In genomic region chr16:46554435-46554834, GRCh38 we compare ENCODE assay signal across 8 cellular contexts.
DNase-seq lines count a peak whose midpoint lies in the region; ATAC-seq, FAIRE-seq and TF ChIP-seq lines count a peak whose summit lies in the region.
"Not testable (repeated sequence)": the region's sequence is repeated elsewhere in the genome, so short reads cannot be mapped to it uniquely, and the experiment has no call there.

No MANE protein-coding gene starts in this region.

- not testable (repeated sequence) for H3K4ac ChIP-seq in H1 (replicated peaks; ENCODE audit: insufficient read length, low read depth, low read length)

- not testable (repeated sequence) for H2AK5ac ChIP-seq in H1 (ENCODE audit: low read depth, low read length)

- not testable (repeated sequence) for TF ChIP-seq POLR2A in A549 (IDR thresholded peaks at IDR 0.05; ENCODE audit: low read length); H1 (IDR thresholded peaks at IDR 0.05; ENCODE audit: control extremely low read depth in 1 of 2, low read depth in 2 of 2, low read length in 2 of 2)

- intact Hi-C loops in left colon (cut with DNase I, micrococcal nuclease) = not testable (repeated sequence)

- H4K5ac ChIP-seq in H1 (ENCODE audit: insufficient read length, low read depth, low read length) = not testable (repeated sequence)

- not testable (repeated sequence) for H3K4me1 ChIP-seq in A549; H1 (replicated peaks in 1 of 4; ENCODE audit: control insufficient read depth in 3 of 4, insufficient read depth in 4 of 4, low read length in 3 of 4); smooth muscle cell (ENCODE audit: low read depth)

- H3F3A ChIP-seq in smooth muscle cell (ENCODE audit: low read depth) = not testable (repeated sequence)

- not testable (repeated sequence) for H2BK12ac ChIP-seq in H1 (ENCODE audit: low read depth, low read length)

- not testable (repeated sequence) for H4K8ac ChIP-seq in H1 (ENCODE audit: extremely low read depth, insufficient read depth, low read length)

- CTCF ChIA-PET in A549 (lab: Yijun Ruan, JAX) = interaction anchor here (0.6 to 10.7 kb wide), 16 partner anchors 8 to 75 kb away, joined by 3 to 117 read pairs (median 4); partner anchors contain the start of gene SHCBP1
- CTCF ChIA-PET in H1 (lab: Charles Lee; ENCODE audit: partially characterized antibody) = interaction anchor here (0.8 to 2.2 kb wide), 9 partner anchors 12 to 201 kb away, joined by 3 to 6 read pairs (median 4); no protein-coding TSS in a partner anchor

- not testable (repeated sequence) for H2BK15ac ChIP-seq in H1 (ENCODE audit: low read length)

- H4K91ac ChIP-seq in H1 (replicated peaks; ENCODE audit: insufficient read length, low read length) = not testable (repeated sequence)

- H3K9me3 ChIP-seq in A549; MG63; H1 (ENCODE audit: insufficient read depth in 2 of 2, low read depth in 1 of 2, low read length in 1 of 2); smooth muscle cell (replicated peaks; ENCODE audit: low read depth): not testable (repeated sequence)

- not testable (repeated sequence) for H3K4me3 ChIP-seq in A549; MG63; H1 (ENCODE audit: extremely low read depth in 1 of 4, insufficient read depth in 2 of 4, low read depth in 3 of 4, low read length in 4 of 4); smooth muscle cell

- not testable (repeated sequence) for TF ChIP-seq EP300 in A549 (IDR thresholded peaks at IDR 0.05); H1 (IDR thresholded peaks at IDR 0.05; ENCODE audit: borderline replicate concordance in 1 of 2, low read depth in 2 of 2, low read length in 2 of 2)

- not testable (repeated sequence) for H3K9ac ChIP-seq in H1 (replicated peaks in 1 of 4; ENCODE audit: extremely low read depth in 1 of 4, low read depth in 3 of 4, low read length in 3 of 4); smooth muscle cell (ENCODE audit: low read depth)

- not testable (repeated sequence) for H3K79me2 ChIP-seq in H1 (ENCODE audit: control insufficient read depth in 1 of 2, insufficient read depth in 2 of 2, low read length in 2 of 2); smooth muscle cell (ENCODE audit: low read depth)

- H2BK5ac ChIP-seq in H1 (ENCODE audit: low read depth, low read length) = not testable (repeated sequence)

- TF ChIP-seq RAD21 in A549 (conservative IDR thresholded peaks at IDR 0.05 in 1 of 2, IDR thresholded peaks at IDR 0.05 in 1 of 2) (peak; percentile 69 to 82), H1 (IDR thresholded peaks at IDR 0.05 in 1 of 2, conservative IDR thresholded peaks at IDR 0.05 in 1 of 2; ENCODE audit: low read depth in 2 of 2, low read length in 2 of 2) (peak; percentile 78 to 81)

- H3K27me3 ChIP-seq in MG63; H1 (replicated peaks in 1 of 4; ENCODE audit: control insufficient read depth in 3 of 4, extremely low read depth in 1 of 4, insufficient read depth in 3 of 4, low read length in 3 of 4); smooth muscle cell (ENCODE audit: low read depth): not testable (repeated sequence)

- H3K14ac ChIP-seq in H1 (ENCODE audit: insufficient read length) = not testable (repeated sequence)

- peak overlapping the region; percentile 66 for H3K4me2 ChIP-seq in A549
- 0 out of 4 replicates have a peak overlapping the region, but pooled peaks of 1 of the 2 experiments have one; percentile 14 for H3K4me2 ChIP-seq in H1 (ENCODE audit: insufficient read depth in 1 of 2, low read depth in 2 of 2, low read length in 2 of 2)
- H3K4me2 ChIP-seq in smooth muscle cell = peak overlapping the region; percentile 83

- H2BK20ac ChIP-seq in H1 (ENCODE audit: low read length) = not testable (repeated sequence)

- H3K79me1 ChIP-seq in H1 (ENCODE audit: low read depth, low read length) = not testable (repeated sequence)

- H3K18ac ChIP-seq in H1 (ENCODE audit: extremely low read depth, low read length) = not testable (repeated sequence)

- not testable (repeated sequence) for H3K27ac ChIP-seq in A549; H1 (ENCODE audit: low read depth, low read length); smooth muscle cell (ENCODE audit: low read depth)

- POLR2A ChIA-PET in A549 (lab: Yijun Ruan, JAX); H1 (lab: Charles Lee; ENCODE audit: partially characterized antibody): not testable (repeated sequence)

- 21% methylated on average over 14 of the region's 14 CpGs for WGBS in A549 (ENCODE audit: missing lambda C conversion rate)
- 26% methylated on average over 14 of the region's 14 CpGs; no CpG with 5 or more reads in 1 of the 2 experiments for WGBS in H1 (ENCODE audit: extremely low coverage in 1 of 2, insufficient coverage in 1 of 2, insufficient read length in 1 of 2, insufficient replicate concordance in 2 of 2, low coverage in 1 of 2, low lambda C conversion rate in 2 of 2, missing lambda C conversion rate in 1 of 2), 2 experiments
- WGBS in smooth muscle cell (ENCODE audit: low lambda C conversion rate) = 17% methylated on average over 14 of the region's 14 CpGs

- not testable (repeated sequence) for FAIRE-seq in A549 (lab: Jason Lieb, UNC)
- FAIRE-seq in H1 (lab: Jason Lieb, UNC) = peak; percentile 32

- peak; percentile 83 to 90 for ATAC-seq in A549
- ATAC-seq in left colon = not testable (repeated sequence)

- H4K20me1 ChIP-seq in H1 (replicated peaks in 1 of 2; ENCODE audit: control insufficient read depth in 1 of 2, insufficient read depth in 2 of 2, low read length in 2 of 2); smooth muscle cell (ENCODE audit: low read depth): not testable (repeated sequence)

- TF ChIP-seq CTCF in A549 (IDR thresholded peaks at IDR 0.05) (peak; percentile 67), GM12873 (IDR thresholded peaks at IDR 0.05; ENCODE audit: insufficient read depth, low read depth, low read length, missing control alignments) (peak; percentile 77), H1 (IDR thresholded peaks at IDR 0.05; ENCODE audit: control extremely low read depth in 1 of 3, insufficient read depth in 1 of 3, low read depth in 1 of 3, low read length in 3 of 3) (peak; percentile 75 to 82 (median 79)), smooth muscle cell (IDR thresholded peaks at IDR 0.05; ENCODE audit: borderline replicate concordance, insufficient read depth, poor library complexity, severe bottlenecking) (peak; percentile 84)

- not testable (repeated sequence) for H3K23ac ChIP-seq in H1 (ENCODE audit: insufficient read length)

- H2BK120ac ChIP-seq in H1 (replicated peaks; ENCODE audit: low read depth, low read length) = not testable (repeated sequence)

- not testable (repeated sequence) for H3K36me3 ChIP-seq in MG63; H1 (ENCODE audit: control insufficient read depth in 2 of 4, insufficient read depth in 4 of 4, low read length in 3 of 4); smooth muscle cell (ENCODE audit: low read depth)

- H3K56ac ChIP-seq in H1 (replicated peaks; ENCODE audit: insufficient read length, low read depth, low read length) = not testable (repeated sequence)

- H3K23me2 ChIP-seq in H1 (ENCODE audit: low read depth, low read length) = not testable (repeated sequence)

- DNase-seq in A549 (ENCODE audit: low read depth in 1 of 2, low spot score in 1 of 2) (peak; percentile 7 to 77), MG63 (peak; percentile 76), RKO (ENCODE audit: low spot score) (peak; percentile 80), H1 (ENCODE audit: low read depth in 1 of 2, low spot score in 2 of 2) (peak in 1 of 2 experiments; percentile 76), left colon (peak; percentile 30 to 62)
- DNase-seq in activated CD8-positive, alpha-beta memory T cell treated with anti-CD3 and anti-CD28 coated beads, Interleukin-2, amount 50 U/mL, for 48 hours = peak; percentile 70
- not testable (repeated sequence) for DNase-seq in smooth muscle cell (lab: John Stamatoyannopoulos, UW; ENCODE audit: unreplicated experiment)

- peak overlapping the region; percentile 73 for H2AFZ ChIP-seq in H1 (ENCODE audit: low read length)
- H2AFZ ChIP-seq in smooth muscle cell (ENCODE audit: low read depth) = peak overlapping the region; percentile 67

TF ChIP-seq in A549, 52 proteins besides CTCF, POLR2A, EP300 and RAD21:
- TF ChIP-seq, protein P1, sequence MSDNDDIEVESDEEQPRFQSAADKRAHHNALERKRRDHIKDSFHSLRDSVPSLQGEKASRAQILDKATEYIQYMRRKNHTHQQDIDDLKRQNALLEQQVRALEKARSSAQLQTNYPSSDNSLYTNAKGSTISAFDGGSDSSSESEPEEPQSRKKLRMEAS (IDR thresholded peaks at IDR 0.05) = 0 out of 2 replicates have a peak, but pooled peaks have one; percentile 41
- TF ChIP-seq SMC3 (IDR thresholded peaks at IDR 0.05) = peak; percentile 74

TF ChIP-seq in H1, 55 proteins besides CTCF, POLR2A, EP300 and RAD21:
- TF ChIP-seq SIN3A (conservative IDR thresholded peaks at IDR 0.05 in 1 of 2, IDR thresholded peaks at IDR 0.05 in 1 of 2; ENCODE audit: low read depth in 1 of 2, low read length in 2 of 2) = peak in 1 of 2 experiments; percentile 56; a peak in 1 of 4 replicates
- TF ChIP-seq, protein P1 (IDR thresholded peaks at IDR 0.05) = 0 out of 2 replicates have a peak, but pooled peaks have one; percentile 9
